Comparison of ENCODE assay signal across 10 cellular contexts in genomic region chr3:190772831-190773230, GRCh38.
"Had no signal": no experiment of that assay in that cellular context is flagged by ENCODE, and none has a peak within 500 bp of the region (broad histone marks: within the 10 kb centered on the region; RNA-seq: fewer than 3 reads in every experiment).

No MANE protein-coding gene starts in this region.

- H3K36me3 ChIP-seq: HAP-1 had no signal

- H3K27ac ChIP-seq: GM23248, HL-60, KMS-11 had no signal

- H2AFZ ChIP-seq: GM23248 had no signal

- H3K4me1 ChIP-seq: HAP-1 had no signal

- H3K9me3 ChIP-seq: HAP-1 had no signal

- ATAC-seq: HepG2 had no signal

- H3K4me3 Mint-ChIP-seq: HFFc6 had no signal

- H3K4me1 Mint-ChIP-seq: IgD-negative memory B cell had no signal

- H3K36me3 Mint-ChIP-seq: IgD-negative memory B cell had no signal

- H3K27ac Mint-ChIP-seq: HFFc6, IgD-negative memory B cell had no signal

- H3K9ac ChIP-seq: GM23248, KMS-11 had no signal

- DNase-seq: GM23248, GOT3, H7, HFFc6, KBM-7 had no signal

- H3K27me3 Mint-ChIP-seq: IgD-negative memory B cell had no signal

- H3K4me2 ChIP-seq: KMS-11 had no signal

- H3K4me3 ChIP-seq: GM23248, HAP-1 had no signal
